ENCODE assay signal across 8 cellular contexts in the genomic region with DNA sequence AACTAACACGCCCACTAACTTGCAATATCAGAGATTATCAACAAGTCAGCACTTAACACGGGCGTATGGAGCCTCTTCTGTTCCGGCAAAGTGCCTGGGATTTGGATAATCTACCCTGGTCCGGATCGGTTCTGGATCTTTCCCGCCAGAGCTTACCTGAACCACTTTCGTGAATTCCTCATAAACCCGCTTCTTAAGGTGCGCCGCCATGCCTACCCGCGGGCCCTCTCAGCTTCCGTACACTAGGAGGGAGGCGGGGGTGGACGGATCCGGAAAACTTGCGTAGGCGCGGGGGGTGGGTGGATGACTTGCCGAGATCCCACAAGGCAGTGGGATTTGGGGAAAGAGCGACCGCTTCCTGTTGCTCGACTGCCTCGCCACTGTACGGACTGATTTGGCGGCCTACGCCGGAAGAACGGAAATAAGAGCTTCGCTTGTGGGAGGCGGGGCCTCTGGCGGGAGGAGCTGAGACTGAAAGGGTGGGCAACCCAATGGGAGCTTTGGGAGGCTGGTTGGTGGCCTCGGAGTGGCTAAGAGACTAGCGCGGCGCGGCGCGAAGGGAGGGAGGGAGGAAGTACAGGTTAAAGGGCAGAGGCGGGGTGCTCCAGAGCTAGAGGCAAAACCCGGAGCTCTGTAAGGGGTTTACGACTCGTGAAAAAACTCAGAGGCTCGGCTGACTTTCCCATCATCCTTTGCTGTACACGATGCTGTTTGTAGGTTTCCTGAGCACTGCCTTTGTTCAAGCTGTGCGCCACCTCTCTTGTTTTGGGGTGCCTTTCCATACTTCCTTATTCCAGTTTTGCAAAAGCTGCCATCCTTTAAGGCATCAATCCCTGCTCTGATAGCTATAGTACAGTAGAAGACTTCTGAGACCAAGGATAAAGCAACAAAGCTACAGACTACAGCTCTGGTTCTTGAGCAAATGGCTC. TPM values are rescaled to one million over a fixed set of nuclear protein-coding genes. Genes with fewer than 3 reads are reported as not detected.
DNase-seq lines count a peak whose midpoint lies in the region; ATAC-seq and TF ChIP-seq lines count a peak whose summit lies in the region.

A gene with protein sequence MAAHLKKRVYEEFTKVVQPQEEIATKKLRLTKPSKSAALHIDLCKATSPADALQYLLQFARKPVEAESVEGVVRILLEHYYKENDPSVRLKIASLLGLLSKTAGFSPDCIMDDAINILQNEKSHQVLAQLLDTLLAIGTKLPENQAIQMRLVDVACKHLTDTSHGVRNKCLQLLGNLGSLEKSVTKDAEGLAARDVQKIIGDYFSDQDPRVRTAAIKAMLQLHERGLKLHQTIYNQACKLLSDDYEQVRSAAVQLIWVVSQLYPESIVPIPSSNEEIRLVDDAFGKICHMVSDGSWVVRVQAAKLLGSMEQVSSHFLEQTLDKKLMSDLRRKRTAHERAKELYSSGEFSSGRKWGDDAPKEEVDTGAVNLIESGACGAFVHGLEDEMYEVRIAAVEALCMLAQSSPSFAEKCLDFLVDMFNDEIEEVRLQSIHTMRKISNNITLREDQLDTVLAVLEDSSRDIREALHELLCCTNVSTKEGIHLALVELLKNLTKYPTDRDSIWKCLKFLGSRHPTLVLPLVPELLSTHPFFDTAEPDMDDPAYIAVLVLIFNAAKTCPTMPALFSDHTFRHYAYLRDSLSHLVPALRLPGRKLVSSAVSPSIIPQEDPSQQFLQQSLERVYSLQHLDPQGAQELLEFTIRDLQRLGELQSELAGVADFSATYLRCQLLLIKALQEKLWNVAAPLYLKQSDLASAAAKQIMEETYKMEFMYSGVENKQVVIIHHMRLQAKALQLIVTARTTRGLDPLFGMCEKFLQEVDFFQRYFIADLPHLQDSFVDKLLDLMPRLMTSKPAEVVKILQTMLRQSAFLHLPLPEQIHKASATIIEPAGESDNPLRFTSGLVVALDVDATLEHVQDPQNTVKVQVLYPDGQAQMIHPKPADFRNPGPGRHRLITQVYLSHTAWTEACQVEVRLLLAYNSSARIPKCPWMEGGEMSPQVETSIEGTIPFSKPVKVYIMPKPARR (minus strand): TSS at position 235 of the 929 bp plus-strand sequence. CDS start 25 bp downstream, at position 210.

- H3K27ac ChIP-seq in KMS-11 = peak within 1 kb of the TSS; percentile 55
- peak within 1 kb of the TSS; percentile 58 to 85 (median 78) for H3K27ac ChIP-seq in Peyer's patch
- H3K27ac ChIP-seq in esophagus (ENCODE audit: low read depth in 2 of 2, low read length in 1 of 2) = peak within 1 kb of the TSS; percentile 77 to 86

- no peak for TF ChIP-seq CTCF in KMS-11 (conservative IDR thresholded peaks at IDR 0.05; ENCODE audit: low read depth, low read length)
- no peak for TF ChIP-seq CTCF in Peyer's patch (IDR thresholded peaks at IDR 0.05)

- H2AFZ ChIP-seq in KMS-11 (ENCODE audit: low read depth) = peak within 1 kb of the TSS; percentile 93

- ATAC-seq in GM21737 (IDR thresholded peaks at IDR 0.05; ENCODE audit: unreplicated experiment) = peak; percentile 98

- 0% methylated on average over 47 of the region's 47 CpGs for WGBS in esophagus, 2 donors

- H3K79me2 ChIP-seq in KMS-11 (ENCODE audit: insufficient read depth, low read depth) = peaks cover 17% of the 10 kb centered on the region; the same call in 1 of the 2 replicates

- H3K36me3 ChIP-seq in KMS-11 (ENCODE audit: insufficient read depth) (no peaks in the 10 kb centered on the region), Peyer's patch (peaks cover 0 to 6% (median 0%) of the 10 kb centered on the region in 3 donors), esophagus (ENCODE audit: control insufficient read depth in 2 of 2, insufficient read depth in 2 of 2, low read length in 1 of 2) (no peaks in the 10 kb centered on the region), mucosa of stomach (ENCODE audit: control insufficient read depth, insufficient read depth, low read length) (no peaks in the 10 kb centered on the region)

- peak; percentile 25 to 76 for TF ChIP-seq POLR2A in Peyer's patch (IDR thresholded peaks at IDR 0.05)

- H3K4me1 ChIP-seq in KMS-11 (ENCODE audit: low read depth, poor library complexity, severe bottlenecking) = peaks cover 10% of the 10 kb centered on the region
- peaks cover 0 to 14% (median 4%) of the 10 kb centered on the region in 4 donors for H3K4me1 ChIP-seq in Peyer's patch
- H3K4me1 ChIP-seq in esophagus (ENCODE audit: control insufficient read depth in 2 of 2, insufficient read depth in 2 of 2, low read length in 1 of 2) = no peaks in the 10 kb centered on the region
- peaks cover 11% of the 10 kb centered on the region for H3K4me1 ChIP-seq in mucosa of stomach (ENCODE audit: control insufficient read depth, insufficient read depth, low read length)

- H4K20me1 ChIP-seq in KMS-11 (ENCODE audit: insufficient read depth) = no peaks in the 10 kb centered on the region

- peak within 1 kb of the TSS; percentile 92 for H3K4me2 ChIP-seq in KMS-11

- H3K4me3 ChIP-seq in KMS-11 (IDR thresholded peaks at IDR 0.05; ENCODE audit: insufficient read depth, low read depth, low read length) (no peak within 1 kb of the TSS), Peyer's patch (peak within 1 kb of the TSS; percentile 47 to 96 (median 62)), esophagus (ENCODE audit: low read depth in 1 of 2, low read length in 2 of 2) (peak within 1 kb of the TSS; percentile 67 to 83), mucosa of stomach (ENCODE audit: low read length) (peak within 1 kb of the TSS; percentile 59)

- DNase-seq in DMS79 (lab: John Stamatoyannopoulos, UW) (peak; percentile 100), Peyer's patch (peak; percentile 98 to 99 (median 99))
- DNase-seq in activated T-cell treated with anti-CD3 and anti-CD28 coated beads, Interleukin-2, amount 50 U/mL, for 48 hours = peak; percentile 96 to 97
- peak; percentile 90 to 92 for DNase-seq in stimulated activated CD8-positive, alpha-beta memory T cell treated with anti-CD3 and anti-CD28 coated beads, Interleukin-7, amount 100 ng/mL, for 1 hour (ENCODE audit: low read depth in 2 of 2)

- no peaks in the 10 kb centered on the region for H3K9me3 ChIP-seq in Peyer's patch
- H3K9me3 ChIP-seq in esophagus (ENCODE audit: control insufficient read depth in 2 of 2, insufficient read depth in 1 of 2, low read depth in 1 of 2, low read length in 1 of 2) = no peaks in the 10 kb centered on the region
- no peaks in the 10 kb centered on the region for H3K9me3 ChIP-seq in mucosa of stomach (ENCODE audit: control insufficient read depth, low read length)

- H3K9ac ChIP-seq in KMS-11 (peak within 1 kb of the TSS; percentile 51; the same call in 1 of the 2 replicates), mucosa of stomach (ENCODE audit: low read length) (peak within 1 kb of the TSS; percentile 81)

- H3K27me3 ChIP-seq in KMS-11 (ENCODE audit: insufficient read depth, low read depth) = no peaks in the 10 kb centered on the region
- no peaks in the 10 kb centered on the region for H3K27me3 ChIP-seq in Peyer's patch
- H3K27me3 ChIP-seq in esophagus (ENCODE audit: control insufficient read depth in 1 of 2, insufficient read depth in 2 of 2, low read length in 2 of 2) = no peaks in the 10 kb centered on the region
- H3K27me3 ChIP-seq in mucosa of stomach (ENCODE audit: control insufficient read depth, insufficient read depth, low read length) = no peaks in the 10 kb centered on the region

RNA-seq across cellular contexts. Expression of the gene that starts here (rescaled TPM):
- total RNA-seq in Peyer's patch = 10 to 100 TPM; 38.9 to 68.5 (median 57.5) TPM
- 10 to 100 TPM; 12.5 to 13.5 TPM for polyA plus RNA-seq in esophagus
